In genomic region chr3:127702151-127702578, GRCh38 we compare ENCODE assay signal across 2 cellular contexts.
TF ChIP-seq lines count a peak whose summit lies in the region.

No MANE protein-coding gene starts in this region.

TF ChIP-seq in K562, 482 proteins besides CTCF, POLR2A, EP300 and RAD21:
- TF ChIP-seq CBFA2T3 (IDR thresholded peaks at IDR 0.05) (0 out of 2 replicates have a peak, but pooled peaks have one; percentile 14), TRIM24 (IDR thresholded peaks at IDR 0.05) (0 out of 4 replicates have a peak, but pooled peaks of 1 of the 2 experiments have one; percentile 9), HNRNPK (IDR thresholded peaks at IDR 0.05; ENCODE audit: low read depth, low read length, poor library complexity, severe bottlenecking) (no peak), TOE1 (IDR thresholded peaks at IDR 0.05; ENCODE audit: borderline replicate concordance) (no peak), TOE1 (CRISPR knock-in tag; IDR thresholded peaks at IDR 0.05; ENCODE audit: borderline replicate concordance, low read depth) (no peak), ZNF316 (IDR thresholded peaks at IDR 0.05) (peak; percentile 97), FOXM1 (IDR thresholded peaks at IDR 0.05; ENCODE audit: low read depth) (no peak), FOXM1 (CRISPR knock-in tag; IDR thresholded peaks at IDR 0.05; ENCODE audit: low read depth) (no peak), ZNF592 (IDR thresholded peaks at IDR 0.05) (0 out of 2 replicates have a peak, but pooled peaks have one; percentile 71), MAFG (tag; conservative IDR thresholded peaks at IDR 0.05) (peak; percentile 86), NFE2 (IDR thresholded peaks at IDR 0.05; ENCODE audit: low read depth) (peak; percentile 85), MAFK (IDR thresholded peaks at IDR 0.05; ENCODE audit: low read length) (peak; percentile 80), COPS2 (conservative IDR thresholded peaks at IDR 0.05) (no peak), C11orf30 (IDR thresholded peaks at IDR 0.05; ENCODE audit: low read depth) (peak; percentile 95), ARID1B (IDR thresholded peaks at IDR 0.05) (peak; percentile 52), CBFA2T2 (conservative IDR thresholded peaks at IDR 0.05) (0 out of 2 replicates have a peak, but pooled peaks have one; percentile 5), RBFOX2 (IDR thresholded peaks at IDR 0.05; ENCODE audit: low read depth, low read length) (0 out of 2 replicates have a peak, but pooled peaks have one; percentile 19), MAFF (IDR thresholded peaks at IDR 0.05; ENCODE audit: low read length) (peak; percentile 72)

TF ChIP-seq in WTC11, 78 proteins besides CTCF, POLR2A, EP300 and RAD21:
- TF ChIP-seq ZNF512 (CRISPR knock-in tag; IDR thresholded peaks at IDR 0.05; ENCODE audit: borderline replicate concordance) (no peak), E2F5 (CRISPR knock-in tag; IDR thresholded peaks at IDR 0.05) (no peak), ZMAT4 (CRISPR knock-in tag; IDR thresholded peaks at IDR 0.05) (no peak), ZNF281 (CRISPR knock-in tag; IDR thresholded peaks at IDR 0.05) (no peak), ZNF138 (CRISPR knock-in tag; conservative IDR thresholded peaks at IDR 0.05) (no peak), PRRX2 (CRISPR knock-in tag; IDR thresholded peaks at IDR 0.05) (no peak), ZBTB21 (CRISPR knock-in tag; IDR thresholded peaks at IDR 0.05; ENCODE audit: borderline replicate concordance) (no peak), ZNF532 (CRISPR knock-in tag; IDR thresholded peaks at IDR 0.05; ENCODE audit: borderline replicate concordance) (no peak)
TF ChIP-seq in WTC11: peak in this region for 0.
